Comparison of ENCODE assay signal across 8 cellular contexts in the genomic region with DNA sequence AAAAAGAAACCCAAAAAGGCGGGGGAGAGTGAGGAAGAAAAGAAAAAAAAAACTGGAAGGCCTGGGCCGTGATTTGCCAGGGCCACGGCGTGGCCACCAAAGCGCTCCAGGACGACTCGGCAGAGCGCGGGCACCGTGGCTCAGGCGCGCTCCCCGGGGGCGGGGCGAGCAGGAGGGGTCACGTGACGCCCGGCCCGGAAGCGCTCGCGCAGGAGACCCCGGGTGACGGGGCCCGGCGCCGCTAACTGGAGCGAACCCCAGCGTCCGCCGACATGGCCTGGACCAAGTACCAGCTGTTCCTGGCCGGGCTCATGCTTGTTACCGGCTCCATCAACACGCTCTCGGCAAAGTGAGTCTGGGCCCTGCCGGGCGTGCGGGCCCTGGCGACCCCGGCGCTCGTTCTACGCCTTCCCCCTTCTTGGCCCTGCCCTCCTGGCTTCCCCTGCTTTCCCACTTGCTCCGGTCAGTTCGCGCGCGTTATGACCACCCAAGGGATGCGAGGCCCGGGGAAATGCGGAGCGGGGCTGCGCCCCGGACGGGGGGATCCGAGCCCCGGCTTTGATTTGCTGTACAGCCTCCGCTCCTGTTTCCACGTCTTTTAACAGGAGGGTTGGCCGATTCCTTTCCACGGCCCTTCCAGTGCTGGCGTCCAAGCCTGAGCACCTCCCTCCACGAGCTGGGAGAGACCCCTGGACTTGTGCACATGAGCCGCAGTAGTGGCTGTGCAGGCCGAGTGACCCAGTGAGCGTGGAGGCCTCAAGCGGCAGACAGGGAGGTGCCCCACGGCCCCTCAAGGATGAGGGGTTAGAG. TPM values are rescaled to one million over a fixed set of nuclear protein-coding genes. Genes with fewer than 3 reads are reported as not detected.
DNase-seq lines count a peak whose midpoint lies in the region; ATAC-seq and TF ChIP-seq lines count a peak whose summit lies in the region.

A gene with protein sequence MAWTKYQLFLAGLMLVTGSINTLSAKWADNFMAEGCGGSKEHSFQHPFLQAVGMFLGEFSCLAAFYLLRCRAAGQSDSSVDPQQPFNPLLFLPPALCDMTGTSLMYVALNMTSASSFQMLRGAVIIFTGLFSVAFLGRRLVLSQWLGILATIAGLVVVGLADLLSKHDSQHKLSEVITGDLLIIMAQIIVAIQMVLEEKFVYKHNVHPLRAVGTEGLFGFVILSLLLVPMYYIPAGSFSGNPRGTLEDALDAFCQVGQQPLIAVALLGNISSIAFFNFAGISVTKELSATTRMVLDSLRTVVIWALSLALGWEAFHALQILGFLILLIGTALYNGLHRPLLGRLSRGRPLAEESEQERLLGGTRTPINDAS (plus strand): TSS at position 207 of the 810 bp plus-strand sequence. CDS start 66 bp downstream, at position 273.

- peaks cover 1% of the 10 kb centered on the region; the same call in 1 of the 2 replicates for H3K27me3 Mint-ChIP-seq in HFFc6 (ENCODE audit: insufficient read depth)

- H3K27ac ChIP-seq in hepatocyte, result peak within 1 kb of the TSS; percentile 92
- peak within 1 kb of the TSS in 1 of 2 donors; percentile 87 for H3K27ac ChIP-seq in aorta (ENCODE audit: low read depth in 1 of 2, low read length in 2 of 2)

- TF ChIP-seq CTCF in GM12864 (IDR thresholded peaks at IDR 0.05; ENCODE audit: low read depth, low read length, missing control alignments) (no peak), HFFc6 (IDR thresholded peaks at IDR 0.05) (no peak), hepatocyte (IDR thresholded peaks at IDR 0.05; ENCODE audit: poor library complexity) (no peak)

- H2AFZ ChIP-seq in hepatocyte, result peak within 1 kb of the TSS; percentile 92

- H3K4me2 ChIP-seq in hepatocyte, result peak within 1 kb of the TSS; percentile 81

- ATAC-seq in aorta (ENCODE audit: low FRiP score), result peak; percentile 95

- H3K9me3 ChIP-seq in hepatocyte (ENCODE audit: low read depth) (no peaks in the 10 kb centered on the region), aorta (ENCODE audit: control insufficient read depth, low read length) (no peaks in the 10 kb centered on the region)

- peak within 1 kb of the TSS; percentile 79 for H3K27ac Mint-ChIP-seq in HFFc6

- no peaks in the 10 kb centered on the region for H3K9me3 Mint-ChIP-seq in HFFc6

- 2% methylated on average over 59 of the region's 68 CpGs for WGBS in hepatocyte (ENCODE audit: low lambda C conversion rate, missing lambda C conversion rate)
- WGBS in aorta, 2 donors, result 1% methylated on average over 68 of the region's 68 CpGs

- DNase-seq in GM12864 (ENCODE audit: low read depth) (peak; percentile 26), HFFc6 (peak; percentile 48), NCI-H1105 treated with DMSO at 0.1 percent for 48 hours (lab: John Stamatoyannopoulos, UW) (peak; percentile 56), T-helper 9 cell (peak; percentile 81), astrocyte of the hippocampus (ENCODE audit: low read depth, low spot score) (peak; percentile 93), hepatocyte (ENCODE audit: low spot score) (peak; percentile 93), retina (peak; percentile 96), aorta (peak; percentile 90 to 95)

- no peaks in the 10 kb centered on the region for H3K27me3 ChIP-seq in hepatocyte
- H3K27me3 ChIP-seq in aorta (ENCODE audit: control insufficient read depth in 1 of 2, insufficient read depth in 2 of 2, low read length in 1 of 2), result no peaks in the 10 kb centered on the region

- intact Hi-C loops in aorta (cut with DNase I), result no loop called here

- H4K20me1 ChIP-seq in hepatocyte (ENCODE audit: insufficient read depth, poor library complexity, severe bottlenecking), result peaks cover 4% of the 10 kb centered on the region

- H3K9me2 ChIP-seq in hepatocyte (replicated peaks; ENCODE audit: insufficient read depth), result no peaks in the 10 kb centered on the region

- no peaks in the 10 kb centered on the region for H3K36me3 ChIP-seq in hepatocyte (replicated peaks; ENCODE audit: insufficient read depth, low read depth)
- H3K36me3 ChIP-seq in aorta (ENCODE audit: control insufficient read depth in 1 of 2, insufficient read depth in 2 of 2, low read length in 1 of 2), result no peaks in the 10 kb centered on the region

- peak within 1 kb of the TSS; percentile 98 for H3K4me3 ChIP-seq in GM12864 (ENCODE audit: low read depth, low read length)
- H3K4me3 ChIP-seq in hepatocyte, result peak within 1 kb of the TSS; percentile 91
- H3K4me3 ChIP-seq in aorta (ENCODE audit: low read length in 2 of 2), result peak within 1 kb of the TSS; percentile 49 to 62

- H3K79me2 ChIP-seq in hepatocyte, result peaks cover 54% of the 10 kb centered on the region

- peaks cover 22% of the 10 kb centered on the region for H3K4me1 Mint-ChIP-seq in HFFc6 (ENCODE audit: low read depth)

- H3K36me3 Mint-ChIP-seq in HFFc6 (ENCODE audit: low read depth), result no peaks in the 10 kb centered on the region

- peak within 1 kb of the TSS; percentile 89 for H3K4me3 Mint-ChIP-seq in HFFc6

- H3K4me1 ChIP-seq in hepatocyte (ENCODE audit: insufficient read depth) (peaks cover 29% of the 10 kb centered on the region), aorta (ENCODE audit: control insufficient read depth in 1 of 2, insufficient read depth in 2 of 2, low read length in 2 of 2) (no peaks in the 10 kb centered on the region)

RNA-seq across cellular contexts. Expression of the gene that starts here (rescaled TPM):
- total RNA-seq in HFFc6 (2021; fragmentation: NEBNext Ultra II Directional; extraction: Animal tissue kit (Norgen Biotek cat#: 25700)), result 10 to 100 TPM; 34.1 to 44.5 (median 38.7) TPM
- total RNA-seq in hepatocyte (30.2 and 40.7 TPM in 2 replicates), aorta (10 to 100 TPM; 33.2 to 34.6 TPM)
- polyA plus RNA-seq in hepatocyte (16.6 and 18.3 TPM in 2 replicates), aorta (1 to 10 TPM; 9.6 to 10.0 TPM)

Comparison
In these comparisons a context has a peak if more than half of its experiments do, and no peak if none do; other contexts are left out.
1. DNase-seq: peak in every context shown above with its lines; median percentile 96 in retina; 93 in astrocyte of the hippocampus; 93 in hepatocyte; 92 in aorta; 81 in T-helper 9 cell; 56 in NCI-H1105 treated with DMSO at 0.1 percent for 48 hours; 48 in HFFc6; 26 in GM12864.